Comparison of ENCODE assay signal across 9 cellular contexts in the genomic region with DNA sequence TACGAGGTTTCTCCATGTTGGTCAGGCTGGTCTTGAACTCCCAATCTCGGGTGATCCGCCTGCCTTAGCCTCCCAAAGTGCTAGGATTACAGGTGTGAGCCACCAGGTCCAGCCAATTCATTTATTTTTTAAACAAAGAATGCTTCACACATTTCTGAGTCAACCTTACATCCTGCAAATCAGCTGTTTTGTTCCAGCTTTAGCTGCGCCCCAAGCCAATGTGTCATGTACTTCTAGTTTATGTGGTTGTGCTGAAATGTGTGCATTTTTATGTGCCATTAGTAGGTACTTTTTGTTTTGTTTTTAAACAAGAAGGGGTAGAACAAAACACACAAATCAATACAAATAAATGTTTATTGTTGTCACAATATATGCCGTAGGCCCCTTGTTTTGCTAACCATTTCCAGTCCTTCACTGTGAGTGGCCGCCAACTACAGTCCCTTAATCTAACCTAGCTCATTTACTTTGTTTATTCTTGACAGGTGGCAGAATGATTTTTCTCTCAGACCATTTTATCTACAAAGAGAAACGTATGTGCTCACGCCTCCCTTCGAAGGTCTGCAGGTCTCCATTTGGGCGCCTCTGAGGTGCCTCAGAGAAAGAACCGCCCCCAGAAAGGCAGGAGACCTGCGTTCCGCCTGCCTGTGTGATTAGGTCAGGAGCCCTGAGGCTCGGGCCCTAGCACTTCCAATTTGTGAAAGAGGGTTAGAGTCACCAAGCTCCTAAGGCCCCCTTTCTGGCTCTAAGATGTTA. TPM values are rescaled to one million over a fixed set of nuclear protein-coding genes. Genes with fewer than 3 reads are reported as not detected.
A peak's percentile ranks its signal among the peaks of the same experiment; 100 is the strongest.
DNase-seq lines count a peak whose midpoint lies in the region; ATAC-seq and TF ChIP-seq lines count a peak whose summit lies in the region.
"Had no signal": no experiment of that assay in that cellular context is flagged by ENCODE, and none has a peak within 500 bp of the region (broad histone marks: within the 10 kb centered on the region; RNA-seq: fewer than 3 reads in every experiment).

No MANE protein-coding gene starts in this region.

- H3K27ac Mint-ChIP-seq in HFFc6, result no peak overlapping the region
- H3K27ac Mint-ChIP-seq in WTC11, result no peak overlapping the region
- no peak overlapping the region for H3K27ac Mint-ChIP-seq in immature natural killer cell
- H3K27ac Mint-ChIP-seq: CD4-positive, alpha-beta memory T cell had no signal

- H3K4me3 Mint-ChIP-seq in HFFc6 (peak overlapping the region; percentile 50; the same call in 1 of the 2 replicates), WTC11 (peak overlapping the region; percentile 29), immature natural killer cell (no peak overlapping the region)
- H3K4me3 Mint-ChIP-seq: CD4-positive, alpha-beta memory T cell had no signal

- H3K9me3 Mint-ChIP-seq in HFFc6 (no peaks in the 10 kb centered on the region), WTC11 (no peaks in the 10 kb centered on the region), immature natural killer cell (no peaks in the 10 kb centered on the region)

- peak; percentile 79 for ATAC-seq in WTC11

- CTCF ChIA-PET in WTC11 (lab: Charles Lee), result interaction anchor here (0.6 to 5.7 kb wide), 45 partner anchors 9 to 728 kb away, joined by 3 to 88 read pairs (median 3); a partner anchor contains a TSS

- H3K36me3 Mint-ChIP-seq in HFFc6 (ENCODE audit: low read depth) (no peaks in the 10 kb centered on the region), WTC11 (no peaks in the 10 kb centered on the region), immature natural killer cell (no peaks in the 10 kb centered on the region)
- H3K36me3 Mint-ChIP-seq: CD4-positive, alpha-beta memory T cell had no signal

- POLR2A ChIA-PET in WTC11 (lab: Charles Lee), result no interaction called here

- H3K4me1 Mint-ChIP-seq in HFFc6 (ENCODE audit: low read depth), result peaks cover 13% of the 10 kb centered on the region
- H3K4me1 Mint-ChIP-seq in WTC11, result peaks cover 7% of the 10 kb centered on the region
- H3K4me1 Mint-ChIP-seq in immature natural killer cell, result no peaks in the 10 kb centered on the region

- TF ChIP-seq CTCF in HFFc6 (IDR thresholded peaks at IDR 0.05), result no peak
- TF ChIP-seq CTCF in WTC11 (IDR thresholded peaks at IDR 0.05), result no peak

- DNase-seq in ELR (ENCODE audit: low read depth) (peak; percentile 30), HFFc6 (peak; percentile 10), WTC11 (ENCODE audit: low spot score) (peak; percentile 45), iPS-NIHi7 (ENCODE audit: extremely low spot score) (peak; percentile 62), glomerular visceral epithelial cell (ENCODE audit: extremely low spot score) (no peak), immature natural killer cell (no peak), NCI-H524 treated with DMSO at 0.1 percent for 48 hours (lab: John Stamatoyannopoulos, UW) (no peak)
- DNase-seq in effector CD4-positive, alpha-beta T cell, result no peak
- DNase-seq: CD4-positive, alpha-beta memory T cell had no signal

- H3K27me3 Mint-ChIP-seq in HFFc6 (ENCODE audit: insufficient read depth), result peaks cover 17% of the 10 kb centered on the region
- H3K27me3 Mint-ChIP-seq in WTC11 (ENCODE audit: low read depth), result no peaks in the 10 kb centered on the region
- peaks cover 2 to 13% (median 6%) of the 10 kb centered on the region in 3 donors for H3K27me3 Mint-ChIP-seq in immature natural killer cell (ENCODE audit: low read depth in 3 of 3)

TF ChIP-seq in WTC11, 78 proteins besides CTCF, POLR2A, EP300 and RAD21:
- TF ChIP-seq, protein P1, sequence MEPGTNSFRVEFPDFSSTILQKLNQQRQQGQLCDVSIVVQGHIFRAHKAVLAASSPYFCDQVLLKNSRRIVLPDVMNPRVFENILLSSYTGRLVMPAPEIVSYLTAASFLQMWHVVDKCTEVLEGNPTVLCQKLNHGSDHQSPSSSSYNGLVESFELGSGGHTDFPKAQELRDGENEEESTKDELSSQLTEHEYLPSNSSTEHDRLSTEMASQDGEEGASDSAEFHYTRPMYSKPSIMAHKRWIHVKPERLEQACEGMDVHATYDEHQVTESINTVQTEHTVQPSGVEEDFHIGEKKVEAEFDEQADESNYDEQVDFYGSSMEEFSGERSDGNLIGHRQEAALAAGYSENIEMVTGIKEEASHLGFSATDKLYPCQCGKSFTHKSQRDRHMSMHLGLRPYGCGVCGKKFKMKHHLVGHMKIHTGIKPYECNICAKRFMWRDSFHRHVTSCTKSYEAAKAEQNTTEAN (CRISPR knock-in tag; IDR thresholded peaks at IDR 0.05), result no peak
- TF ChIP-seq JAZF1 (CRISPR knock-in tag; IDR thresholded peaks at IDR 0.05) (no peak), ZNF396 (CRISPR knock-in tag; IDR thresholded peaks at IDR 0.05; ENCODE audit: borderline replicate concordance) (no peak), FOXK1 (CRISPR knock-in tag; IDR thresholded peaks at IDR 0.05) (no peak), CREM (CRISPR knock-in tag; IDR thresholded peaks at IDR 0.05) (no peak), ATF1 (CRISPR knock-in tag; IDR thresholded peaks at IDR 0.05) (no peak), HMGA2 (CRISPR knock-in tag; IDR thresholded peaks at IDR 0.05) (no peak), ETV6 (CRISPR knock-in tag; IDR thresholded peaks at IDR 0.05) (no peak), PRRX2 (CRISPR knock-in tag; IDR thresholded peaks at IDR 0.05) (no peak), ZNF317 (CRISPR knock-in tag; IDR thresholded peaks at IDR 0.05; ENCODE audit: borderline replicate concordance, low read depth) (no peak), FOXP1 (CRISPR knock-in tag; IDR thresholded peaks at IDR 0.05; ENCODE audit: borderline replicate concordance) (no peak)
- TF ChIP-seq, protein P2, sequence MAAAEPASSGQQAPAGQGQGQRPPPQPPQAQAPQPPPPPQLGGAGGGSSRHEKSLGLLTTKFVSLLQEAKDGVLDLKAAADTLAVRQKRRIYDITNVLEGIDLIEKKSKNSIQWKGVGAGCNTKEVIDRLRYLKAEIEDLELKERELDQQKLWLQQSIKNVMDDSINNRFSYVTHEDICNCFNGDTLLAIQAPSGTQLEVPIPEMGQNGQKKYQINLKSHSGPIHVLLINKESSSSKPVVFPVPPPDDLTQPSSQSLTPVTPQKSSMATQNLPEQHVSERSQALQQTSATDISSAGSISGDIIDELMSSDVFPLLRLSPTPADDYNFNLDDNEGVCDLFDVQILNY (CRISPR knock-in tag; IDR thresholded peaks at IDR 0.05), result no peak
- TF ChIP-seq, protein P3, sequence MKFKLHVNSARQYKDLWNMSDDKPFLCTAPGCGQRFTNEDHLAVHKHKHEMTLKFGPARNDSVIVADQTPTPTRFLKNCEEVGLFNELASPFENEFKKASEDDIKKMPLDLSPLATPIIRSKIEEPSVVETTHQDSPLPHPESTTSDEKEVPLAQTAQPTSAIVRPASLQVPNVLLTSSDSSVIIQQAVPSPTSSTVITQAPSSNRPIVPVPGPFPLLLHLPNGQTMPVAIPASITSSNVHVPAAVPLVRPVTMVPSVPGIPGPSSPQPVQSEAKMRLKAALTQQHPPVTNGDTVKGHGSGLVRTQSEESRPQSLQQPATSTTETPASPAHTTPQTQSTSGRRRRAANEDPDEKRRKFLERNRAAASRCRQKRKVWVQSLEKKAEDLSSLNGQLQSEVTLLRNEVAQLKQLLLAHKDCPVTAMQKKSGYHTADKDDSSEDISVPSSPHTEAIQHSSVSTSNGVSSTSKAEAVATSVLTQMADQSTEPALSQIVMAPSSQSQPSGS (CRISPR knock-in tag; IDR thresholded peaks at IDR 0.05; ENCODE audit: borderline replicate concordance, low read depth), result no peak
- TF ChIP-seq, protein P4, sequence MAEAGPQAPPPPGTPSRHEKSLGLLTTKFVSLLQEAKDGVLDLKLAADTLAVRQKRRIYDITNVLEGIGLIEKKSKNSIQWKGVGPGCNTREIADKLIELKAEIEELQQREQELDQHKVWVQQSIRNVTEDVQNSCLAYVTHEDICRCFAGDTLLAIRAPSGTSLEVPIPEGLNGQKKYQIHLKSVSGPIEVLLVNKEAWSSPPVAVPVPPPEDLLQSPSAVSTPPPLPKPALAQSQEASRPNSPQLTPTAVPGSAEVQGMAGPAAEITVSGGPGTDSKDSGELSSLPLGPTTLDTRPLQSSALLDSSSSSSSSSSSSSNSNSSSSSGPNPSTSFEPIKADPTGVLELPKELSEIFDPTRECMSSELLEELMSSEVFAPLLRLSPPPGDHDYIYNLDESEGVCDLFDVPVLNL (CRISPR knock-in tag; IDR thresholded peaks at IDR 0.05; ENCODE audit: borderline replicate concordance, low read depth), result no peak
- TF ChIP-seq, protein P5, sequence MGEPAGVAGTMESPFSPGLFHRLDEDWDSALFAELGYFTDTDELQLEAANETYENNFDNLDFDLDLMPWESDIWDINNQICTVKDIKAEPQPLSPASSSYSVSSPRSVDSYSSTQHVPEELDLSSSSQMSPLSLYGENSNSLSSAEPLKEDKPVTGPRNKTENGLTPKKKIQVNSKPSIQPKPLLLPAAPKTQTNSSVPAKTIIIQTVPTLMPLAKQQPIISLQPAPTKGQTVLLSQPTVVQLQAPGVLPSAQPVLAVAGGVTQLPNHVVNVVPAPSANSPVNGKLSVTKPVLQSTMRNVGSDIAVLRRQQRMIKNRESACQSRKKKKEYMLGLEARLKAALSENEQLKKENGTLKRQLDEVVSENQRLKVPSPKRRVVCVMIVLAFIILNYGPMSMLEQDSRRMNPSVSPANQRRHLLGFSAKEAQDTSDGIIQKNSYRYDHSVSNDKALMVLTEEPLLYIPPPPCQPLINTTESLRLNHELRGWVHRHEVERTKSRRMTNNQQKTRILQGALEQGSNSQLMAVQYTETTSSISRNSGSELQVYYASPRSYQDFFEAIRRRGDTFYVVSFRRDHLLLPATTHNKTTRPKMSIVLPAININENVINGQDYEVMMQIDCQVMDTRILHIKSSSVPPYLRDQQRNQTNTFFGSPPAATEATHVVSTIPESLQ (CRISPR knock-in tag; IDR thresholded peaks at IDR 0.05), result no peak
TF ChIP-seq in WTC11: peak in this region for 0.

RNA-seq across cellular contexts. Expression of a gene that starts 2.8 kb away (rescaled TPM):
- total RNA-seq in HFFc6 (2021; fragmentation: NEBNext Ultra II Directional; extraction: Animal tissue kit (Norgen Biotek cat#: 25700)), result not detected
- 0.09 TPM in 1 of 3 replicates, not detected in the others for total RNA-seq in WTC11 (2021)
- not detected for polyA plus RNA-seq in immature natural killer cell
- total RNA-seq: CD4-positive, alpha-beta memory T cell had no signal
- polyA plus RNA-seq: CD4-positive, alpha-beta memory T cell had no signal

Comparison
In these comparisons a context has a peak if more than half of its experiments do, and no peak if none do; other contexts are left out.
1. DNase-seq: peak in ELR (single experiment), HFFc6 (single experiment), WTC11 (single experiment) and iPS-NIHi7 (single experiment); none in glomerular visceral epithelial cell (single experiment), immature natural killer cell (0 of 3), NCI-H524 treated with DMSO at 0.1 percent for 48 hours (single experiment) and effector CD4-positive, alpha-beta T cell (single experiment).
2. H3K4me3 Mint-ChIP-seq: peak in HFFc6 (single experiment) and WTC11 (single experiment); none in immature natural killer cell (0 of 5).